Comparison of ENCODE assay signal across 8 cellular contexts in genomic region chr11:121494355-121495099, GRCh38. TPM values are rescaled to one million over a fixed set of nuclear protein-coding genes. Genes with fewer than 3 reads are reported as not detected.
DNase-seq lines count a peak whose midpoint lies in the region; ATAC-seq and TF ChIP-seq lines count a peak whose summit lies in the region.

No MANE protein-coding gene starts in this region.

- no peaks in the 10 kb centered on the region for H3K9me3 Mint-ChIP-seq in activated naive CD4-positive, alpha-beta T cell treated with anti-CD3 and anti-CD28 coated beads, Interleukin-2, amount 50 U/mL, for 72 hours

- peak; percentile 73 for DNase-seq in CD1c-positive myeloid dendritic cell (ENCODE audit: extremely low spot score)
- DNase-seq in Karpas-422: peak; percentile 84
- no peak for DNase-seq in activated naive CD4-positive, alpha-beta T cell treated with anti-CD3 and anti-CD28 coated beads, Interleukin-2, amount 50 U/mL, for 72 hours (ENCODE audit: low spot score in 2 of 2)
- peak; percentile 48 for DNase-seq in stimulated activated naive CD4-positive, alpha-beta T cell treated with Interleukin-2 at 50 U/mL for 16 hours (lab: John Stamatoyannopoulos, UW)
- no peak for DNase-seq in left ventricle myocardium inferior
- no peak for DNase-seq in gastrocnemius medialis
- no peak for DNase-seq in medulla oblongata (ENCODE audit: extremely low spot score)

- H3K9me2 ChIP-seq in Karpas-422 (replicated peaks; ENCODE audit: insufficient read depth, low read length): no peaks in the 10 kb centered on the region

- peaks cover 54% of the 10 kb centered on the region for H3K79me2 ChIP-seq in Karpas-422 (ENCODE audit: low read length)

- H3K4me1 ChIP-seq in Karpas-422 (ENCODE audit: low read length) (peaks cover 76% of the 10 kb centered on the region), left ventricle myocardium inferior (no peaks in the 10 kb centered on the region), gastrocnemius medialis (no peaks in the 10 kb centered on the region)

- H4K20me1 ChIP-seq in Karpas-422 (ENCODE audit: insufficient read depth, low read depth, low read length): no peaks in the 10 kb centered on the region

- H3K9ac ChIP-seq in Karpas-422 (ENCODE audit: low read length): peak overlapping the region; percentile 45

- TF ChIP-seq CTCF in left ventricle myocardium inferior (IDR thresholded peaks at IDR 0.05; ENCODE audit: borderline replicate concordance) (no peak), gastrocnemius medialis (IDR thresholded peaks at IDR 0.05 in 4 of 5, conservative IDR thresholded peaks at IDR 0.05 in 1 of 5) (no peak)

- no peak overlapping the region for H2AFZ ChIP-seq in Karpas-422 (ENCODE audit: low read length)

- H3K27ac ChIP-seq in Karpas-422 (ENCODE audit: low read length) (peak overlapping the region; percentile 91), left ventricle myocardium inferior (replicated peaks) (no peak overlapping the region), gastrocnemius medialis (no peak overlapping the region)

- ATAC-seq in GM21390 (IDR thresholded peaks at IDR 0.05; ENCODE audit: unreplicated experiment) (peak; percentile 85), gastrocnemius medialis (no peak)
- peak; percentile 52 to 81 for ATAC-seq in activated naive CD4-positive, alpha-beta T cell treated with anti-CD3 and anti-CD28 coated beads, Interleukin-2, amount 50 U/mL, for 72 hours

- H3K36me3 ChIP-seq in Karpas-422 (ENCODE audit: insufficient read depth, low read length): peaks cover 50% of the 10 kb centered on the region
- no peaks in the 10 kb centered on the region for H3K36me3 ChIP-seq in left ventricle myocardium inferior
- H3K36me3 ChIP-seq in gastrocnemius medialis: no peaks in the 10 kb centered on the region

- peaks cover 25 to 44% of the 10 kb centered on the region in 2 donors for H3K36me3 Mint-ChIP-seq in activated naive CD4-positive, alpha-beta T cell treated with anti-CD3 and anti-CD28 coated beads, Interleukin-2, amount 50 U/mL, for 72 hours

- peak overlapping the region; percentile 3 to 59 for H3K27ac Mint-ChIP-seq in activated naive CD4-positive, alpha-beta T cell treated with anti-CD3 and anti-CD28 coated beads, Interleukin-2, amount 50 U/mL, for 72 hours

- H3K9me3 ChIP-seq in Karpas-422 (ENCODE audit: low read length) (no peaks in the 10 kb centered on the region), left ventricle myocardium inferior (replicated peaks) (no peaks in the 10 kb centered on the region), gastrocnemius medialis (no peaks in the 10 kb centered on the region)

- H3K27me3 ChIP-seq in Karpas-422 (ENCODE audit: low read length) (no peaks in the 10 kb centered on the region), left ventricle myocardium inferior (ENCODE audit: low read depth) (no peaks in the 10 kb centered on the region), gastrocnemius medialis (no peaks in the 10 kb centered on the region)

- no peak for TF ChIP-seq POLR2A in gastrocnemius medialis (IDR thresholded peaks at IDR 0.05)

- peak overlapping the region; percentile 67 for H3K4me2 ChIP-seq in Karpas-422 (ENCODE audit: low read depth, low read length, poor library complexity, severe bottlenecking)

- in situ Hi-C loops in gastrocnemius medialis (cut with MboI; ENCODE audit: low sequenced_read_pairs in 4 of 4): no loop called here

- H3K4me3 ChIP-seq in Karpas-422 (ENCODE audit: low read length): peak overlapping the region; percentile 52
- H3K4me3 ChIP-seq in left ventricle myocardium inferior: no peak overlapping the region
- no peak overlapping the region for H3K4me3 ChIP-seq in gastrocnemius medialis

- intact Hi-C loops in left ventricle myocardium inferior (cut with micrococcal nuclease) (no loop called here), gastrocnemius medialis (cut with DNase I; ENCODE audit: low total_unique reads) (no loop called here)

RNA-seq across cellular contexts. Expression of gene SORL1, which starts 42.4 kb away (rescaled TPM):
- total RNA-seq in Karpas-422 (2014; rRNA removed; shearing (Covaris generic); ENCODE audit: low replicate concordance): 197 and 232 TPM in 2 replicates
- total RNA-seq in activated naive CD4-positive, alpha-beta T cell treated with anti-CD3 and anti-CD28 coated beads, Interleukin-2, amount 50 U/mL, for 72 hours: 100 to 1,000 TPM in 1 of 2 donors, 10 to 100 TPM in 1; 90.4 to 139 TPM
- total RNA-seq in left ventricle myocardium inferior: 7.1 TPM
- total RNA-seq in gastrocnemius medialis: 1 to 10 TPM in 3 of 4 donors, under 1 TPM in 1; 0.78 to 2.7 (median 2.3) TPM

Comparison
In these comparisons a context has a peak if more than half of its experiments do, and no peak if none do; other contexts are left out.
1. DNase-seq: peak in CD1c-positive myeloid dendritic cell (single experiment), Karpas-422 (single experiment) and stimulated activated naive CD4-positive, alpha-beta T cell treated with Interleukin-2 at 50 U/mL for 16 hours (single experiment); none in activated naive CD4-positive, alpha-beta T cell treated with anti-CD3 and anti-CD28 coated beads, Interleukin-2, amount 50 U/mL, for 72 hours (0 of 2), left ventricle myocardium inferior (single experiment), gastrocnemius medialis (0 of 2) and medulla oblongata (single experiment).
2. ATAC-seq: peak in GM21390 (single experiment) and activated naive CD4-positive, alpha-beta T cell treated with anti-CD3 and anti-CD28 coated beads, Interleukin-2, amount 50 U/mL, for 72 hours (2 of 2); none in gastrocnemius medialis (0 of 2).
3. RNA of gene SORL1, which starts 42.4 kb away (total RNA-seq): 197 to 232 TPM in Karpas-422 and 90.4 to 139 TPM in activated naive CD4-positive, alpha-beta T cell treated with anti-CD3 and anti-CD28 coated beads, Interleukin-2, amount 50 U/mL, for 72 hours; 7.1 TPM in left ventricle myocardium inferior (single experiment) and 0.78 to 2.7 TPM in gastrocnemius medialis; every median in the first group is over 10 times any median in the second.